In genomic region chr16:67862623-67863583, GRCh38 we compare ENCODE assay signal across 10 cellular contexts. TPM values are rescaled to one million over a fixed set of nuclear protein-coding genes. Genes with fewer than 3 reads are reported as not detected.
DNase-seq lines count a peak whose midpoint lies in the region; ATAC-seq and TF ChIP-seq lines count a peak whose summit lies in the region.
"Had no signal": no experiment of that assay in that cellular context is flagged by ENCODE, and none has a peak within 500 bp of the region (broad histone marks: within the 10 kb centered on the region; RNA-seq: fewer than 3 reads in every experiment).

No MANE protein-coding gene starts in this region.

- no peaks in the 10 kb centered on the region for H3K27me3 Mint-ChIP-seq in progenitor cell of endocrine pancreas
- H3K27me3 Mint-ChIP-seq: activated CD4-positive, alpha-beta memory T cell treated with anti-CD3 and anti-CD28 coated beads, Interleukin-2, amount 10 ng/mL, durations not matched to agents 7 days and 5 days had no signal

- no peak overlapping the region for H3K4me3 Mint-ChIP-seq in progenitor cell of endocrine pancreas (ENCODE audit: low read depth)
- H3K4me3 Mint-ChIP-seq: activated CD4-positive, alpha-beta memory T cell treated with anti-CD3 and anti-CD28 coated beads, Interleukin-2, amount 10 ng/mL, durations not matched to agents 7 days and 5 days had no signal

- H3K27ac ChIP-seq in heart right ventricle, result peak overlapping the region; percentile 80 to 93 (median 90)

- no peaks in the 10 kb centered on the region for H3K9me3 ChIP-seq in heart right ventricle

- H3K4me1 ChIP-seq in heart right ventricle, result peaks cover 35 to 69% (median 59%) of the 10 kb centered on the region in 9 donors

- POLR2A ChIA-PET in HEK293T (lab: Yijun Ruan, JAX), result interaction anchor here (0.8 to 1.6 kb wide), 4 partner anchors 10 to 300 kb away, joined by 3 to 4 read pairs (median 3); partner anchors contain the start of genes CTCF and EDC4

- CTCF ChIA-PET in HEK293T (lab: Yijun Ruan, JAX), result interaction anchor here (0.6 to 3.2 kb wide), 4 partner anchors 47 to 342 kb away, joined by 3 to 12 read pairs (median 4); no protein-coding TSS in a partner anchor

- 35 to 39% methylated on average over 11 of the region's 11 CpGs for WGBS in heart right ventricle, 2 donors

- in situ Hi-C loops in KBM-7 (cut with MboI; ENCODE audit: low pct_unique_long_range_greater_than_20kb, low sequenced_read_pairs), result no loop called here

- peak; percentile 88 to 95 (median 94) for ATAC-seq in heart right ventricle

- H3K36me3 Mint-ChIP-seq in progenitor cell of endocrine pancreas (ENCODE audit: insufficient read depth), result peaks cover 10% of the 10 kb centered on the region

- TF ChIP-seq CTCF in heart right ventricle (IDR thresholded peaks at IDR 0.05) (no peak), progenitor cell of endocrine pancreas (IDR thresholded peaks at IDR 0.05; ENCODE audit: unreplicated experiment) (no peak)

- no peaks in the 10 kb centered on the region for H3K9me3 Mint-ChIP-seq in progenitor cell of endocrine pancreas (ENCODE audit: low read depth)
- H3K9me3 Mint-ChIP-seq: activated CD4-positive, alpha-beta memory T cell treated with anti-CD3 and anti-CD28 coated beads, Interleukin-2, amount 10 ng/mL, durations not matched to agents 7 days and 5 days had no signal

- peaks cover 5% of the 10 kb centered on the region for H3K4me1 Mint-ChIP-seq in progenitor cell of endocrine pancreas (ENCODE audit: low read depth)

- H3K36me3 ChIP-seq in heart right ventricle, result peaks cover 0 to 50% (median 21%) of the 10 kb centered on the region in 9 donors

- H3K27ac Mint-ChIP-seq in progenitor cell of endocrine pancreas, result peak overlapping the region; percentile 25
- H3K27ac Mint-ChIP-seq: activated CD4-positive, alpha-beta memory T cell treated with anti-CD3 and anti-CD28 coated beads, Interleukin-2, amount 10 ng/mL, durations not matched to agents 7 days and 5 days had no signal

- H3K4me3 ChIP-seq in heart right ventricle, result peak overlapping the region in 5 of 10 donors; percentile 10 to 25 (median 12)

- peak; percentile 62 for DNase-seq in AG08396 (ENCODE audit: low spot score)
- peak; percentile 47 for DNase-seq in astrocyte of the hippocampus (ENCODE audit: low read depth, low spot score)
- DNase-seq in heart right ventricle, result peak; percentile 76 to 89
- DNase-seq in progenitor cell of endocrine pancreas (ENCODE audit: low spot score, unreplicated experiment), result no peak
- DNase-seq in HEK293T (ENCODE audit: extremely low spot score), result no peak
- no peak for DNase-seq in T-helper 2 cell
- DNase-seq in KBM-7, result no peak
- no peak for DNase-seq in activated gamma-delta T cell (lab: John Stamatoyannopoulos, UW)
- DNase-seq: activated CD4-positive, alpha-beta memory T cell treated with anti-CD3 and anti-CD28 coated beads, Interleukin-2, amount 10 ng/mL, durations not matched to agents 7 days and 5 days; Calu3 had no signal

- intact Hi-C loops in heart right ventricle (cut with DNase I), result loop anchor here in 2 of 10 donors (2.0 kb wide), 1 partner anchor 16 kb away; the partner anchor contains the start of genes CENPT (in 2 of the 2) and NUTF2 (in 2 of the 2)

- no peaks in the 10 kb centered on the region for H3K27me3 ChIP-seq in heart right ventricle

TF ChIP-seq in HEK293T, 16 proteins besides CTCF, POLR2A, EP300 and RAD21:
- TF ChIP-seq LEF1 (IDR thresholded peaks at IDR 0.05; ENCODE audit: borderline replicate concordance) (no peak), L3MBTL2 (conservative IDR thresholded peaks at IDR 0.05) (no peak), FOXA1 (IDR thresholded peaks at IDR 0.05) (no peak), NFRKB (IDR thresholded peaks at IDR 0.05) (no peak), ARNT (IDR thresholded peaks at IDR 0.05) (no peak), FOXM1 (IDR thresholded peaks at IDR 0.05; ENCODE audit: borderline replicate concordance) (no peak), HDGF (IDR thresholded peaks at IDR 0.05; ENCODE audit: borderline replicate concordance) (no peak)

RNA-seq across cellular contexts. Expression of gene EDC4, which starts 9.9 kb away (rescaled TPM):
- total RNA-seq in heart right ventricle (10 to 100 TPM; 25.8 to 41.6 (median 31.3) TPM), progenitor cell of endocrine pancreas (96.8 and 110 TPM in 2 replicates)
- 10 to 100 TPM; 30.2 to 46.8 TPM for polyA plus RNA-seq in heart right ventricle

RNA-seq across cellular contexts. Expression of gene CENPT, which starts 15.4 kb away (rescaled TPM):
- total RNA-seq in heart right ventricle (10 to 100 TPM; 16.1 to 27.1 (median 19.1) TPM), progenitor cell of endocrine pancreas (76.2 and 80.6 TPM in 2 replicates)
- 10 to 100 TPM; 31.1 to 63.3 TPM for polyA plus RNA-seq in heart right ventricle

RNA-seq across cellular contexts. Expression of gene NUTF2, which starts 16.2 kb away (rescaled TPM):
- total RNA-seq in heart right ventricle (100 to 1,000 TPM in 1 of 10 donors, 10 to 100 TPM in 9; 73.9 to 105 (median 80.5) TPM), progenitor cell of endocrine pancreas (167 and 177 TPM in 2 replicates)
- polyA plus RNA-seq in heart right ventricle, result 100 to 1,000 TPM; 186 to 214 TPM

RNA-seq across cellular contexts. Expression of gene THAP11, which starts 20.8 kb away (rescaled TPM):
- total RNA-seq in heart right ventricle (10 to 100 TPM; 20.6 to 41.3 (median 26.9) TPM), progenitor cell of endocrine pancreas (28.6 and 32.0 TPM in 2 replicates)
- polyA plus RNA-seq in heart right ventricle, result 10 to 100 TPM in 1 of 2 donors, 1 to 10 TPM in 1; 6.0 to 23.5 TPM

RNA-seq across cellular contexts. Expression of gene NRN1L, which starts 21.8 kb away (rescaled TPM):
- total RNA-seq in heart right ventricle (1 to 10 TPM in 6 of 10 donors, not detected in 4; 1.1 to 2.7 (median 1.5) TPM), progenitor cell of endocrine pancreas (not detected in 2 replicates)
- polyA plus RNA-seq in heart right ventricle, result 1 to 10 TPM; 1.8 to 4.0 TPM
- total RNA-seq: Calu3 had no signal

Comparison
In these comparisons a context has a peak if more than half of its experiments do, and no peak if none do; other contexts are left out.
1. DNase-seq: peak in AG08396 (single experiment), astrocyte of the hippocampus (single experiment) and heart right ventricle (2 of 2); none in progenitor cell of endocrine pancreas (single experiment), HEK293T (single experiment), T-helper 2 cell (0 of 5), KBM-7 (single experiment) and activated gamma-delta T cell (single experiment).